8 cellular contexts compared by ENCODE assay signal in genomic region chr11:12674936-12675696, GRCh38. TPM values are rescaled to one million over a fixed set of nuclear protein-coding genes. Genes with fewer than 3 reads are reported as not detected.
DNase-seq lines count a peak whose midpoint lies in the region; ATAC-seq, FAIRE-seq and TF ChIP-seq lines count a peak whose summit lies in the region.

No MANE protein-coding gene starts in this region.

- SMC1A ChIA-PET in GM12878 (lab: Charles Lee; ENCODE audit: uncharacterized antibody, unreplicated experiment), result no interaction called here

- DNase-seq in DMS53 (lab: John Stamatoyannopoulos, UW) (peak; percentile 68), DMS53 treated with DMSO at 0.1 percent for 48 hours (lab: John Stamatoyannopoulos, UW; ENCODE audit: unreplicated experiment) (no peak), NCI-H2029 treated with DMSO at 0.1 percent for 48 hours (lab: John Stamatoyannopoulos, UW) (peak; percentile 83), GM12878 (ENCODE audit: low read depth, low spot score) (no peak), gastrocnemius medialis (peak in 1 of 2 donors; percentile 47), OCI-M2 (lab: John Stamatoyannopoulos, UW; ENCODE audit: unreplicated experiment) (no peak), SHP77 treated with DMSO at 0.1 percent for 48 hours (lab: John Stamatoyannopoulos, UW) (no peak)

- CTCF ChIA-PET in GM12878 (lab: Yijun Ruan, JAX), result no interaction called here

- POLR2A ChIA-PET in GM12878 (lab: Charles Lee), result no interaction called here

- TF ChIP-seq POLR2A in GM12878 (IDR thresholded peaks at IDR 0.05; ENCODE audit: low read depth, low read length) (no peak), gastrocnemius medialis (IDR thresholded peaks at IDR 0.05) (peak in 1 of 2 donors; percentile 9)

- no peak overlapping the region for H3K4me2 ChIP-seq in GM12878 (ENCODE audit: control insufficient read depth, insufficient read depth)

- TF ChIP-seq EP300 in GM12878 (IDR thresholded peaks at IDR 0.05; ENCODE audit: borderline replicate concordance in 1 of 2, control insufficient read depth in 1 of 2, low read depth in 2 of 2, low read length in 2 of 2), result no peak

- H3K27me3 ChIP-seq in GM12878 (replicated peaks in 1 of 2; ENCODE audit: control insufficient read depth in 2 of 2, insufficient read depth in 2 of 2, low read length in 1 of 2), result peaks cover 6 to 12% of the 10 kb centered on the region in 2 experiments
- peaks cover 42% of the 10 kb centered on the region for H3K27me3 ChIP-seq in iPS-15b (ENCODE audit: control insufficient read depth, insufficient read depth, low read length)
- H3K27me3 ChIP-seq in gastrocnemius medialis, result no peaks in the 10 kb centered on the region

- no peak overlapping the region for H3K4me3 ChIP-seq in GM12878
- peak overlapping the region; percentile 72 for H3K4me3 ChIP-seq in iPS-15b (ENCODE audit: low read depth, low read length)
- peak overlapping the region; percentile 60 to 85 (median 70) for H3K4me3 ChIP-seq in gastrocnemius medialis

- no peak for FAIRE-seq in GM12878 (lab: Jason Lieb, UNC)

- RAD21 ChIA-PET in GM12878 (lab: Charles Lee; ENCODE audit: unreplicated experiment), result no interaction called here

- H4K20me1 ChIP-seq in GM12878 (ENCODE audit: control insufficient read depth, insufficient read depth), result no peaks in the 10 kb centered on the region

- H3K9ac ChIP-seq in GM12878 (ENCODE audit: control insufficient read depth, insufficient read depth, low read length), result no peak overlapping the region
- H3K9ac ChIP-seq in iPS-15b (ENCODE audit: low read depth, low read length), result peak overlapping the region; percentile 61

- no peak overlapping the region for H2AFZ ChIP-seq in GM12878 (ENCODE audit: control insufficient read depth, low read depth, low read length)

- H3K4me1 ChIP-seq in GM12878 (ENCODE audit: control insufficient read depth, insufficient read depth, low read length) (no peaks in the 10 kb centered on the region), iPS-15b (ENCODE audit: control insufficient read depth, insufficient read depth, low read length) (peaks cover 26% of the 10 kb centered on the region), gastrocnemius medialis (peaks cover 41 to 42% of the 10 kb centered on the region in 2 donors)

- H3K36me3 ChIP-seq in GM12878 (ENCODE audit: control insufficient read depth in 2 of 2, insufficient read depth in 2 of 2, low read length in 1 of 2), result no peaks in the 10 kb centered on the region
- no peaks in the 10 kb centered on the region for H3K36me3 ChIP-seq in iPS-15b (ENCODE audit: control insufficient read depth, insufficient read depth, low read length)
- no peaks in the 10 kb centered on the region for H3K36me3 ChIP-seq in gastrocnemius medialis

- H3K27ac ChIP-seq in GM12878 (ENCODE audit: control insufficient read depth, insufficient read depth) (no peak overlapping the region), gastrocnemius medialis (peak overlapping the region; percentile 83 to 96 (median 91))

- no TSS peak for BruUV-seq in GM12878 (replicated peaks; lab: Mats Ljungman, UMichigan)

- in situ Hi-C loops in GM12878 (cut with MboI), result no loop called here
- in situ Hi-C loops in gastrocnemius medialis (cut with MboI; ENCODE audit: low sequenced_read_pairs in 4 of 4), result loop anchor here (5.0 to 25.0 kb wide), 6 partner anchors 137 to 613 kb away; no protein-coding TSS in a partner anchor

- intact Hi-C loops in GM12878 (cut with micrococcal nuclease; ENCODE audit: unreplicated experiment) (no loop called here), gastrocnemius medialis (cut with DNase I; ENCODE audit: low total_unique reads) (loop anchor here (1.0 to 10.0 kb wide), 4 partner anchors 70 to 660 kb away; partner anchors contain the start of gene BMAL1)

- ATAC-seq in GM12878 (no peak), gastrocnemius medialis (peak; percentile 30 to 43)

- 35% methylated on average over 26 of the region's 81 CpGs for WGBS in GM12878 (ENCODE audit: insufficient coverage, insufficient replicate concordance, low lambda C conversion rate, missing lambda C conversion rate)

- no peaks in the 10 kb centered on the region for H3K79me2 ChIP-seq in GM12878 (ENCODE audit: control insufficient read depth, insufficient read depth, low read length)

- TF ChIP-seq CTCF in GM12878 (IDR thresholded peaks at IDR 0.05 in 2 of 3, conservative IDR thresholded peaks at IDR 0.05 in 1 of 3; ENCODE audit: control insufficient read depth in 2 of 3, extremely low read depth in 1 of 3, insufficient read depth in 1 of 3, low read depth in 3 of 3, low read length in 3 of 3) (no peak), gastrocnemius medialis (IDR thresholded peaks at IDR 0.05 in 4 of 5, conservative IDR thresholded peaks at IDR 0.05 in 1 of 5) (no peak)

- H3K9me3 ChIP-seq in GM12878 (replicated peaks; ENCODE audit: control insufficient read depth, insufficient read depth, low read length) (no peaks in the 10 kb centered on the region; the same call in 1 of the 3 replicates), iPS-15b (ENCODE audit: control insufficient read depth, insufficient read depth, low read length) (no peaks in the 10 kb centered on the region), gastrocnemius medialis (no peaks in the 10 kb centered on the region)

- TF ChIP-seq RAD21 in GM12878 (IDR thresholded peaks at IDR 0.05; ENCODE audit: insufficient read depth, low read depth, low read length), result no peak

TF ChIP-seq in GM12878, 131 proteins besides CTCF, POLR2A, EP300 and RAD21:
- TF ChIP-seq SUPT20H (IDR thresholded peaks at IDR 0.05; ENCODE audit: borderline replicate concordance, control insufficient read depth, low read depth, low read length) (no peak), SUZ12 (IDR thresholded peaks at IDR 0.05; ENCODE audit: unreplicated experiment) (peak; percentile 96), ELK1 (IDR thresholded peaks at IDR 0.05; ENCODE audit: low read depth, low read length) (no peak), TCF7 (IDR thresholded peaks at IDR 0.05; ENCODE audit: borderline replicate concordance) (no peak)

RNA-seq across cellular contexts. Expression of gene TEAD1, which starts 0.9 kb away (rescaled TPM):
- total RNA-seq in GM12878 (2013; cell fraction: nucleolus; rRNA removed), result not detected in 2 replicates
- total RNA-seq in GM12878 (2014; rRNA removed) (not detected in 2 replicates), GM12878 (2014; rRNA removed; fragmentation: Illumina TruSeq; extraction: Trizol) (not detected in 2 replicates), GM12878 (2021) (0.21 and 0.59 TPM in 2 replicates), gastrocnemius medialis (100 to 1,000 TPM in 2 of 4 donors, 10 to 100 TPM in 2; 46.1 to 175 (median 126) TPM)
- polyA plus RNA-seq in GM12878 (2011; ENCODE audit: low read depth), result not detected
- polyA plus RNA-seq in GM12878 (2011; rRNA removed) (0.05 and 0.22 TPM in 2 replicates), GM12878 (2014; fragmentation: Illumina TruSeq; extraction: Trizol) (0.01 TPM in 1 of 2 replicates, not detected in the other), GM12878 (2014; fragmentation: Nextera tagmentation; extraction: Ambion mirVana) (not detected), GM12878 (2014; rRNA removed) (not detected in 2 replicates), GM12878 (2016; fragmentation: Nextera tagmentation; extraction: Ambion mirVana) (under 1 TPM in 1 of 2 experiments, not detected in 1; 0.03 TPM)
- polyA plus RNA-seq in GM12878 (2011; cell fraction: cytosol; rRNA removed), result 0.03 and 0.10 TPM in 2 replicates
- polyA plus RNA-seq in GM12878 (2011; cell fraction: nucleus; rRNA removed), result 0.15 and 0.19 TPM in 2 replicates
- 0.01 and 0.14 TPM in 2 replicates for polyA plus RNA-seq in GM12878 (2012)
- polyA minus RNA-seq in GM12878 (2011; rRNA and poly(A)+ RNA removed), result 0.15 and 0.22 TPM in 2 replicates
- polyA minus RNA-seq in GM12878 (2011; cell fraction: cytosol; rRNA and poly(A)+ RNA removed), result 0.53 and 0.73 TPM in 2 replicates
- polyA minus RNA-seq in GM12878 (2011; cell fraction: nucleus; rRNA and poly(A)+ RNA removed), result 0.12 and 0.19 TPM in 2 replicates

Comparison
In these comparisons a context has a peak if more than half of its experiments do, and no peak if none do; other contexts are left out.
1. DNase-seq: peak in DMS53 (single experiment) and NCI-H2029 treated with DMSO at 0.1 percent for 48 hours (single experiment); none in DMS53 treated with DMSO at 0.1 percent for 48 hours (single experiment), GM12878 (single experiment), OCI-M2 (single experiment) and SHP77 treated with DMSO at 0.1 percent for 48 hours (single experiment).
2. RNA of gene TEAD1, which starts 0.9 kb away (total RNA-seq): 46.1 to 175 TPM in gastrocnemius medialis; 0.21 to 0.59 TPM in GM12878; every median in the first group is over 10 times any median in the second.